ENCODE assay signal across 2 cellular contexts in the genomic region with DNA sequence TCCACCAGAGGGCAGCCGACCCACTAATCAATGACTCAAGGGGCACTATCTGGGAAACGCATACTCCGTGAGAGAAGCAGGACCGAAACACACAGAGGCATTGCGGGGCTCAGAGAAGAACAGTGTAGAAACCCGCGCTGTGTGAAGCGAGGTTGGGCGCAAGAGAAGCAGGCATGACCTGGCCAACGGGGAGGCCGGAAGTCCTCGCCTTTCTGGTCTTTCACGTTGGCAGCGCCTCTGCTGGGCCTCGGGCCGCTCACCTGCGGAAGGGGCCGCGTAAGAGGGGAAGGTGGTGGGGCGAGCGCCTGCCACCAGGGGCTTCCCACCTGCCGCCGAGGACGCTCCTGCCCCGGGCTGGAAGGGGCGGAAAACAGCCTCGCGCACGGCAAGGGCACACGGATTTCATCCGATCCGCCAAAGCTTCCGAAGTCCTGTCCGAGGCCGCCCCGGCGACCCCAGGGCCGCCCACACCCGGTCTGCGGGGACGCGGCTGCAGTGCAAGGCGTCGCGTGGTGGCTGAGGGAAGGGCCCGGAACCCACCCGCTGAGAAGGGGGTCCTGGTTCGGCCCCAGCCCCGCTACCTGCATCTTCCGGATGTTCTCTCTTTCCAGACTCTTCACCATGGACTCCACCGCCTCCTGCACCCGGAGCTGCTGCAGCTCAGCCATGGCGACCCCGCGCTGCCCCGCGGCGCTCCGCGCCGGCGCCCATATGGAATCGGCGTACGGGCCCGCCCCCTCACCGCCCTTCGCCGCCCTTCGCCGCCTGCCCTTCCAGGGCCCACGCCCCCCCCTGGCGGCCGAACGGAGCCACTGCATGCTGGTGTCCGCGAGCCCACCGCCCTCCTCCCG.
TF ChIP-seq lines count a peak whose summit lies in the region.

A gene (minus strand): TSS at position 724 of the 851 bp plus-strand sequence. CDS start 56 bp downstream, at position 668.

TF ChIP-seq in A549, 52 proteins besides CTCF, POLR2A, EP300 and RAD21 (continued from another document):
- TF ChIP-seq, protein P1, sequence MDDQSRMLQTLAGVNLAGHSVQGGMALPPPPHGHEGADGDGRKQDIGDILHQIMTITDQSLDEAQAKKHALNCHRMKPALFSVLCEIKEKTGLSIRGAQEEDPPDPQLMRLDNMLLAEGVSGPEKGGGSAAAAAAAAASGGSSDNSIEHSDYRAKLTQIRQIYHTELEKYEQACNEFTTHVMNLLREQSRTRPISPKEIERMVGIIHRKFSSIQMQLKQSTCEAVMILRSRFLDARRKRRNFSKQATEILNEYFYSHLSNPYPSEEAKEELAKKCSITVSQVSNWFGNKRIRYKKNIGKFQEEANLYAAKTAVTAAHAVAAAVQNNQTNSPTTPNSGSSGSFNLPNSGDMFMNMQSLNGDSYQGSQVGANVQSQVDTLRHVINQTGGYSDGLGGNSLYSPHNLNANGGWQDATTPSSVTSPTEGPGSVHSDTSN (IDR thresholded peaks at IDR 0.05), result peak; percentile 67; the same call in 1 of the 2 replicates
- TF ChIP-seq, protein P2, sequence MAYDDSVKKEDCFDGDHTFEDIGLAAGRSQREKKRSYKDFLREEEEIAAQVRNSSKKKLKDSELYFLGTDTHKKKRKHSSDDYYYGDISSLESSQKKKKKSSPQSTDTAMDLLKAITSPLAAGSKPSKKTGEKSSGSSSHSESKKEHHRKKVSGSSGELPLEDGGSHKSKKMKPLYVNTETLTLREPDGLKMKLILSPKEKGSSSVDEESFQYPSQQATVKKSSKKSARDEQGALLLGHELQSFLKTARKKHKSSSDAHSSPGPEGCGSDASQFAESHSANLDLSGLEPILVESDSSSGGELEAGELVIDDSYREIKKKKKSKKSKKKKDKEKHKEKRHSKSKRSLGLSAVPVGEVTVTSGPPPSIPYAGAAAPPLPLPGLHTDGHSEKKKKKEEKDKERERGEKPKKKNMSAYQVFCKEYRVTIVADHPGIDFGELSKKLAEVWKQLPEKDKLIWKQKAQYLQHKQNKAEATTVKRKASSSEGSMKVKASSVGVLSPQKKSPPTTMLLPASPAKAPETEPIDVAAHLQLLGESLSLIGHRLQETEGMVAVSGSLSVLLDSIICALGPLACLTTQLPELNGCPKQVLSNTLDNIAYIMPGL (CRISPR knock-in tag; IDR thresholded peaks at IDR 0.05; ENCODE audit: borderline replicate concordance), result peak; percentile 86
- TF ChIP-seq, protein P3, sequence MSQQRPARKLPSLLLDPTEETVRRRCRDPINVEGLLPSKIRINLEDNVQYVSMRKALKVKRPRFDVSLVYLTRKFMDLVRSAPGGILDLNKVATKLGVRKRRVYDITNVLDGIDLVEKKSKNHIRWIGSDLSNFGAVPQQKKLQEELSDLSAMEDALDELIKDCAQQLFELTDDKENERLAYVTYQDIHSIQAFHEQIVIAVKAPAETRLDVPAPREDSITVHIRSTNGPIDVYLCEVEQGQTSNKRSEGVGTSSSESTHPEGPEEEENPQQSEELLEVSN (IDR thresholded peaks at IDR 0.05; ENCODE audit: borderline replicate concordance, low read depth), result peak; percentile 36; the same call in 1 of the 2 replicates
- no peak for TF ChIP-seq POLR2AphosphoS2 (conservative IDR thresholded peaks at IDR 0.05; ENCODE audit: low read length)
- no peak for TF ChIP-seq JUNB (IDR thresholded peaks at IDR 0.05)
- no peak for TF ChIP-seq ZC3H11A (IDR thresholded peaks at IDR 0.05)
- no peak for TF ChIP-seq HEYL (CRISPR knock-in tag; IDR thresholded peaks at IDR 0.05)
- TF ChIP-seq ZFP36 (IDR thresholded peaks at IDR 0.05; ENCODE audit: borderline replicate concordance, partially characterized antibody), result no peak
- TF ChIP-seq JUN (IDR thresholded peaks at IDR 0.05), result peak; percentile 64 to 92; a peak in 4 of 5 replicates
- TF ChIP-seq EHF (CRISPR knock-in tag; IDR thresholded peaks at IDR 0.05), result no peak
- TF ChIP-seq NR3C1 (IDR thresholded peaks at IDR 0.05), result no peak
- peak; percentile 27 for TF ChIP-seq MYC (IDR thresholded peaks at IDR 0.05; ENCODE audit: borderline replicate concordance, low read length)
- no peak for TF ChIP-seq TFCP2L1 (CRISPR knock-in tag; IDR thresholded peaks at IDR 0.05)
- TF ChIP-seq NPAS2 (CRISPR knock-in tag; IDR thresholded peaks at IDR 0.05; ENCODE audit: borderline replicate concordance), result no peak
- TF ChIP-seq, protein P4, sequence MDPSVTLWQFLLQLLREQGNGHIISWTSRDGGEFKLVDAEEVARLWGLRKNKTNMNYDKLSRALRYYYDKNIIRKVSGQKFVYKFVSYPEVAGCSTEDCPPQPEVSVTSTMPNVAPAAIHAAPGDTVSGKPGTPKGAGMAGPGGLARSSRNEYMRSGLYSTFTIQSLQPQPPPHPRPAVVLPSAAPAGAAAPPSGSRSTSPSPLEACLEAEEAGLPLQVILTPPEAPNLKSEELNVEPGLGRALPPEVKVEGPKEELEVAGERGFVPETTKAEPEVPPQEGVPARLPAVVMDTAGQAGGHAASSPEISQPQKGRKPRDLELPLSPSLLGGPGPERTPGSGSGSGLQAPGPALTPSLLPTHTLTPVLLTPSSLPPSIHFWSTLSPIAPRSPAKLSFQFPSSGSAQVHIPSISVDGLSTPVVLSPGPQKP (IDR thresholded peaks at IDR 0.05; ENCODE audit: low read depth, low read length), result no peak
- TF ChIP-seq, protein P5, sequence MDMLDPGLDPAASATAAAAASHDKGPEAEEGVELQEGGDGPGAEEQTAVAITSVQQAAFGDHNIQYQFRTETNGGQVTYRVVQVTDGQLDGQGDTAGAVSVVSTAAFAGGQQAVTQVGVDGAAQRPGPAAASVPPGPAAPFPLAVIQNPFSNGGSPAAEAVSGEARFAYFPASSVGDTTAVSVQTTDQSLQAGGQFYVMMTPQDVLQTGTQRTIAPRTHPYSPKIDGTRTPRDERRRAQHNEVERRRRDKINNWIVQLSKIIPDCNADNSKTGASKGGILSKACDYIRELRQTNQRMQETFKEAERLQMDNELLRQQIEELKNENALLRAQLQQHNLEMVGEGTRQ (IDR thresholded peaks at IDR 0.05), result no peak
- no peak for TF ChIP-seq RARB (CRISPR knock-in tag; IDR thresholded peaks at IDR 0.05)
- no peak for TF ChIP-seq SREBF2 (IDR thresholded peaks at IDR 0.05)
- no peak for TF ChIP-seq KDM5A (IDR thresholded peaks at IDR 0.05)
- no peak for TF ChIP-seq GATA3 (IDR thresholded peaks at IDR 0.05; ENCODE audit: borderline replicate concordance)
- TF ChIP-seq RNF2 (IDR thresholded peaks at IDR 0.05; ENCODE audit: borderline replicate concordance, low read depth), result no peak
- no peak for TF ChIP-seq CBX2 (IDR thresholded peaks at IDR 0.05; ENCODE audit: borderline replicate concordance, low read depth)
- TF ChIP-seq CHD2 (IDR thresholded peaks at IDR 0.05; ENCODE audit: low read length, partially characterized antibody), result no peak
- TF ChIP-seq, protein P6, sequence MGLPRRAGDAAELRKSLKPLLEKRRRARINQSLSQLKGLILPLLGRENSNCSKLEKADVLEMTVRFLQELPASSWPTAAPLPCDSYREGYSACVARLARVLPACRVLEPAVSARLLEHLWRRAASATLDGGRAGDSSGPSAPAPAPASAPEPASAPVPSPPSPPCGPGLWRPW (IDR thresholded peaks at IDR 0.05), result no peak

TF ChIP-seq in WTC11, 78 proteins besides CTCF, POLR2A, EP300 and RAD21 (continued from another document and continues in another):
- TF ChIP-seq ELF4 (CRISPR knock-in tag; IDR thresholded peaks at IDR 0.05; ENCODE audit: low read depth) (no peak), ZNF671 (CRISPR knock-in tag; IDR thresholded peaks at IDR 0.05) (no peak), GTF2I (CRISPR knock-in tag; conservative IDR thresholded peaks at IDR 0.05) (0 out of 2 replicates have a peak, but pooled peaks have one; percentile 20), PRRX2 (CRISPR knock-in tag; IDR thresholded peaks at IDR 0.05) (0 out of 2 replicates have a peak, but pooled peaks have one; percentile 52), RELA (CRISPR knock-in tag; IDR thresholded peaks at IDR 0.05; ENCODE audit: borderline replicate concordance) (no peak), ATF1 (CRISPR knock-in tag; IDR thresholded peaks at IDR 0.05) (no peak), TEAD1 (CRISPR knock-in tag; IDR thresholded peaks at IDR 0.05) (peak; percentile 76), ZNF317 (CRISPR knock-in tag; IDR thresholded peaks at IDR 0.05; ENCODE audit: borderline replicate concordance, low read depth) (0 out of 2 replicates have a peak, but pooled peaks have one; percentile 35), NR3C1 (CRISPR knock-in tag; conservative IDR thresholded peaks at IDR 0.05; ENCODE audit: low read depth) (peak; percentile 63; the same call in 1 of the 2 replicates), GABPB1 (CRISPR knock-in tag; IDR thresholded peaks at IDR 0.05) (peak; percentile 57), SMAD3 (CRISPR knock-in tag; IDR thresholded peaks at IDR 0.05; ENCODE audit: borderline replicate concordance) (0 out of 2 replicates have a peak, but pooled peaks have one; percentile 58), OVOL2 (CRISPR knock-in tag; IDR thresholded peaks at IDR 0.05; ENCODE audit: borderline replicate concordance) (no peak; the same call in 1 of the 2 replicates), ETV6 (CRISPR knock-in tag; IDR thresholded peaks at IDR 0.05) (peak; percentile 48), NFATC4 (CRISPR knock-in tag; IDR thresholded peaks at IDR 0.05) (no peak), NFE2L1 (CRISPR knock-in tag; IDR thresholded peaks at IDR 0.05) (0 out of 2 replicates have a peak, but pooled peaks have one; percentile 48), ZNF219 (CRISPR knock-in tag; IDR thresholded peaks at IDR 0.05; ENCODE audit: borderline replicate concordance) (0 out of 2 replicates have a peak, but pooled peaks have one; percentile 10), FOXP1 (CRISPR knock-in tag; IDR thresholded peaks at IDR 0.05; ENCODE audit: borderline replicate concordance) (peak; percentile 72), JUN (CRISPR knock-in tag; IDR thresholded peaks at IDR 0.05) (0 out of 2 replicates have a peak, but pooled peaks have one; percentile 69)
- TF ChIP-seq, protein P7, sequence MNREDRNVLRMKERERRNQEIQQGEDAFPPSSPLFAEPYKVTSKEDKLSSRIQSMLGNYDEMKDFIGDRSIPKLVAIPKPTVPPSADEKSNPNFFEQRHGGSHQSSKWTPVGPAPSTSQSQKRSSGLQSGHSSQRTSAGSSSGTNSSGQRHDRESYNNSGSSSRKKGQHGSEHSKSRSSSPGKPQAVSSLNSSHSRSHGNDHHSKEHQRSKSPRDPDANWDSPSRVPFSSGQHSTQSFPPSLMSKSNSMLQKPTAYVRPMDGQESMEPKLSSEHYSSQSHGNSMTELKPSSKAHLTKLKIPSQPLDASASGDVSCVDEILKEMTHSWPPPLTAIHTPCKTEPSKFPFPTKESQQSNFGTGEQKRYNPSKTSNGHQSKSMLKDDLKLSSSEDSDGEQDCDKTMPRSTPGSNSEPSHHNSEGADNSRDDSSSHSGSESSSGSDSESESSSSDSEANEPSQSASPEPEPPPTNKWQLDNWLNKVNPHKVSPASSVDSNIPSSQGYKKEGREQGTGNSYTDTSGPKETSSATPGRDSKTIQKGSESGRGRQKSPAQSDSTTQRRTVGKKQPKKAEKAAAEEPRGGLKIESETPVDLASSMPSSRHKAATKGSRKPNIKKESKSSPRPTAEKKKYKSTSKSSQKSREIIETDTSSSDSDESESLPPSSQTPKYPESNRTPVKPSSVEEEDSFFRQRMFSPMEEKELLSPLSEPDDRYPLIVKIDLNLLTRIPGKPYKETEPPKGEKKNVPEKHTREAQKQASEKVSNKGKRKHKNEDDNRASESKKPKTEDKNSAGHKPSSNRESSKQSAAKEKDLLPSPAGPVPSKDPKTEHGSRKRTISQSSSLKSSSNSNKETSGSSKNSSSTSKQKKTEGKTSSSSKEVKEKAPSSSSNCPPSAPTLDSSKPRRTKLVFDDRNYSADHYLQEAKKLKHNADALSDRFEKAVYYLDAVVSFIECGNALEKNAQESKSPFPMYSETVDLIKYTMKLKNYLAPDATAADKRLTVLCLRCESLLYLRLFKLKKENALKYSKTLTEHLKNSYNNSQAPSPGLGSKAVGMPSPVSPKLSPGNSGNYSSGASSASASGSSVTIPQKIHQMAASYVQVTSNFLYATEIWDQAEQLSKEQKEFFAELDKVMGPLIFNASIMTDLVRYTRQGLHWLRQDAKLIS (CRISPR knock-in tag; IDR thresholded peaks at IDR 0.05; ENCODE audit: borderline replicate concordance), result peak; percentile 86; the same call in 1 of the 2 replicates
- TF ChIP-seq, protein P8, sequence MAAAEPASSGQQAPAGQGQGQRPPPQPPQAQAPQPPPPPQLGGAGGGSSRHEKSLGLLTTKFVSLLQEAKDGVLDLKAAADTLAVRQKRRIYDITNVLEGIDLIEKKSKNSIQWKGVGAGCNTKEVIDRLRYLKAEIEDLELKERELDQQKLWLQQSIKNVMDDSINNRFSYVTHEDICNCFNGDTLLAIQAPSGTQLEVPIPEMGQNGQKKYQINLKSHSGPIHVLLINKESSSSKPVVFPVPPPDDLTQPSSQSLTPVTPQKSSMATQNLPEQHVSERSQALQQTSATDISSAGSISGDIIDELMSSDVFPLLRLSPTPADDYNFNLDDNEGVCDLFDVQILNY (CRISPR knock-in tag; IDR thresholded peaks at IDR 0.05), result peak; percentile 32; the same call in 1 of the 2 replicates
- TF ChIP-seq, protein P5 (CRISPR knock-in tag; IDR thresholded peaks at IDR 0.05), result no peak
- TF ChIP-seq, protein P9, sequence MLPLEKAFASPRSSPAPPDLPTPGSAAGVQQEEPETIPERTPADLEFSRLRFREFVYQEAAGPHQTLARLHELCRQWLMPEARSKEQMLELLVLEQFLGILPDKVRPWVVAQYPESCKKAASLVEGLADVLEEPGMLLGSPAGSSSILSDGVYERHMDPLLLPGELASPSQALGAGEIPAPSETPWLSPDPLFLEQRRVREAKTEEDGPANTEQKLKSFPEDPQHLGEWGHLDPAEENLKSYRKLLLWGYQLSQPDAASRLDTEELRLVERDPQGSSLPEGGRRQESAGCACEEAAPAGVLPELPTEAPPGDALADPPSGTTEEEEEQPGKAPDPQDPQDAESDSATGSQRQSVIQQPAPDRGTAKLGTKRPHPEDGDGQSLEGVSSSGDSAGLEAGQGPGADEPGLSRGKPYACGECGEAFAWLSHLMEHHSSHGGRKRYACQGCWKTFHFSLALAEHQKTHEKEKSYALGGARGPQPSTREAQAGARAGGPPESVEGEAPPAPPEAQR (CRISPR knock-in tag; IDR thresholded peaks at IDR 0.05), result no peak
- TF ChIP-seq, protein P10, sequence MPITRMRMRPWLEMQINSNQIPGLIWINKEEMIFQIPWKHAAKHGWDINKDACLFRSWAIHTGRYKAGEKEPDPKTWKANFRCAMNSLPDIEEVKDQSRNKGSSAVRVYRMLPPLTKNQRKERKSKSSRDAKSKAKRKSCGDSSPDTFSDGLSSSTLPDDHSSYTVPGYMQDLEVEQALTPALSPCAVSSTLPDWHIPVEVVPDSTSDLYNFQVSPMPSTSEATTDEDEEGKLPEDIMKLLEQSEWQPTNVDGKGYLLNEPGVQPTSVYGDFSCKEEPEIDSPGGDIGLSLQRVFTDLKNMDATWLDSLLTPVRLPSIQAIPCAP (CRISPR knock-in tag; IDR thresholded peaks at IDR 0.05), result 0 out of 2 replicates have a peak, but pooled peaks have one; percentile 20
- TF ChIP-seq, protein P11, sequence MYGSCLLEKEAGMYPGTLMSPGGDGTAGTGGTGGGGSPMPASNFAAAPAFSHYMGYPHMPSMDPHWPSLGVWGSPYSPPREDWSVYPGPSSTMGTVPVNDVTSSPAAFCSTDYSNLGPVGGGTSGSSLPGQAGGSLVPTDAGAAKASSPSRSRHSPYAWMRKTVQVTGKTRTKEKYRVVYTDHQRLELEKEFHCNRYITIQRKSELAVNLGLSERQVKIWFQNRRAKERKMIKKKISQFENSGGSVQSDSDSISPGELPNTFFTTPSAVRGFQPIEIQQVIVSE (CRISPR knock-in tag; IDR thresholded peaks at IDR 0.05; ENCODE audit: borderline replicate concordance), result no peak
